1 cellular context compared by ENCODE assay signal in the genomic region with DNA sequence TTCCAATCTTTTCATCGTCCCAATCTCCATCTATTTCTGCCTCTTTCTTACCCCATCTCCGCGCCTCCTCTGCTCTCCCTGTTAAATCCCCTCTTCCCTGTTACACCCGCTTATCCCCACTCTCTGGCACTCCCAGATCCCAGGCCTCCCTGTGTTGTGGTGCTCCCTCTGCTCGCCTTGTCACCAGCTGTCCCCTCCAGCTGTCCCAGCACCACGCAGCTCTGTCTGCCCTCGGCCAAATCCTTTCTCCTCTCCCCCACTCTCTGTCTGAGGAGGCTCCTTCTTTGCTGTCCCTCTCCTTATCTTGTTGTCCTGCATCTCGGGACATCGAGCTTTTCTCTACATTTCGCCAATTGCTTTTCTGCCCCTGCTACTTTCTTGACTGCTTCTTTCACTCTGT.
TF ChIP-seq lines count a peak whose summit lies in the region.

No MANE protein-coding gene starts in this region.

TF ChIP-seq in GM23338, 12 proteins besides CTCF, POLR2A, EP300 and RAD21 (continued from another document):
- TF ChIP-seq ZNF462 (CRISPR knock-in tag; IDR thresholded peaks at IDR 0.05) (no peak), POLR2AphosphoS5 (IDR thresholded peaks at IDR 0.05; ENCODE audit: low read depth) (no peak), STAT1 (IDR thresholded peaks at IDR 0.05; ENCODE audit: unreplicated experiment) (no peak), NANOG (IDR thresholded peaks at IDR 0.05; ENCODE audit: borderline replicate concordance) (no peak), EZH2phosphoT487 (IDR thresholded peaks at IDR 0.05; ENCODE audit: unreplicated experiment) (no peak), JUNB (IDR thresholded peaks at IDR 0.05; ENCODE audit: unreplicated experiment) (no peak)
